8 cellular contexts compared by ENCODE assay signal in the genomic region with DNA sequence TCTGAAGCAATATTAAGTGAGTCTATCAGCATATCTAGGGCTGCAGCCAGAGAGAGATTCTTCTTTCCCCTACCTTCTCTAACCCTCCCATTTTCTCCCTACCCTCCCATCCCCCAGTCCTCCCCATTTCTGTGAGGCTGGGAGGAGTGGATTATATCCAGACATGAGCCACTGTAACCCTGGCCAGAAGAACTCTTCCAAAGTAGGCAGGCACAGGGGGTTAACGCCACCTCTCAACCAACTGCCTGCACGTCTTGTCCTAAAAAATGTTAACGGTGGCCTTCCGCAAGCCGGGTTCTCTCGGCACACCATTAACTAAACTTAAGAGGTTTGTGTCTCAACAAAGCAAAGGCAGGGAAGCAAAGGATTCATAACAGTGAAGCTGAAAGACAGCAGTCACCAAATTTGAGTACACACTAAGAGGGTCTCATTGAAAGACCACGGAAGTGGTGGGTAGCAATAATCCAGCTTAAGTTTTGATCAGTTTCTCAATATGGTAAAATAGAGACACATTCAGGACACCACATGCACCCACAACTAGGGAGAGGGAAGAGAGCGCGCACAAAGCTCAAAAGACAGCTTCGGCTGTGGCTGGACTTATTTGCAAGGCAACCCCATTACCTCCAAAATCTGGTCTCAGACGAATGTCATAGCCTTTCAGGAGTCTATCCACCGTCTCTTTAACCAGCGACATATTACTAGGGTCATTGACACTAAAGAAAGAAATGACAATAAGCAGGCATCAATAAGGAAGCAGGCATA. TPM values are rescaled to one million over a fixed set of nuclear protein-coding genes. Genes with fewer than 3 reads are reported as not detected.
DNase-seq lines count a peak whose midpoint lies in the region; ATAC-seq and TF ChIP-seq lines count a peak whose summit lies in the region.

No MANE protein-coding gene starts in this region.

- H3K27me3 Mint-ChIP-seq in CD14-positive monocyte (ENCODE audit: low read depth in 3 of 3): peaks cover 59 to 67% (median 64%) of the 10 kb centered on the region in 3 donors

- no peak overlapping the region for H4K5ac ChIP-seq in mesendoderm (ENCODE audit: low read length)

- H3K27me3 ChIP-seq in SU-DHL-6 (ENCODE audit: low read length) (no peaks in the 10 kb centered on the region), mesendoderm (ENCODE audit: insufficient read depth, low read length, poor library complexity) (no peaks in the 10 kb centered on the region)

- H3K9me3 Mint-ChIP-seq in CD14-positive monocyte: peaks cover 0 to 31% (median 15%) of the 10 kb centered on the region in 7 donors

- peak overlapping the region; percentile 97 for H2AFZ ChIP-seq in SU-DHL-6 (ENCODE audit: low read depth, low read length, severe bottlenecking)

- H3K23ac ChIP-seq in mesendoderm (ENCODE audit: low read length): no peak overlapping the region

- no peak overlapping the region for H4K8ac ChIP-seq in mesendoderm (ENCODE audit: low read depth, low read length)

- TF ChIP-seq CTCF in CD14-positive monocyte (IDR thresholded peaks at IDR 0.05) (no peak), SU-DHL-6 (IDR thresholded peaks at IDR 0.05; ENCODE audit: insufficient read depth, low read length, poor library complexity, severe bottlenecking) (no peak)

- H3K4me3 ChIP-seq in SU-DHL-6 (ENCODE audit: insufficient read depth, low read length, poor library complexity, severe bottlenecking) (peak overlapping the region; percentile 94), mesendoderm (ENCODE audit: low read length) (peak overlapping the region; percentile 62)

- no peaks in the 10 kb centered on the region for H3K9me3 ChIP-seq in SU-DHL-6 (ENCODE audit: insufficient read depth, low read length)

- no peak overlapping the region for H3K27ac Mint-ChIP-seq in CD14-positive monocyte

- H3K36me3 Mint-ChIP-seq in CD14-positive monocyte: peaks cover 0 to 2% of the 10 kb centered on the region in 2 donors

- H3K4me2 ChIP-seq in SU-DHL-6 (ENCODE audit: low read depth, low read length, poor library complexity, severe bottlenecking): peak overlapping the region; percentile 57
- H3K4me2 ChIP-seq in mesendoderm (ENCODE audit: low read length): peak overlapping the region; percentile 60

- no peaks in the 10 kb centered on the region for H3K9me2 ChIP-seq in SU-DHL-6 (replicated peaks; ENCODE audit: insufficient read depth, low read length)

- no peaks in the 10 kb centered on the region for H4K20me1 ChIP-seq in SU-DHL-6 (ENCODE audit: low read depth, low read length)

- ATAC-seq in GM19452 (IDR thresholded peaks at IDR 0.05; ENCODE audit: unreplicated experiment): peak; percentile 4

- H3K18ac ChIP-seq in mesendoderm (ENCODE audit: low read length): no peak overlapping the region

- H3K36me3 ChIP-seq in SU-DHL-6 (ENCODE audit: low read length) (no peaks in the 10 kb centered on the region), mesendoderm (ENCODE audit: control insufficient read depth, insufficient read depth, low read length) (no peaks in the 10 kb centered on the region)

- H3K79me1 ChIP-seq in mesendoderm (ENCODE audit: low read length): no peaks in the 10 kb centered on the region

- H3K27ac ChIP-seq in SU-DHL-6 (ENCODE audit: low read depth, low read length) (peak overlapping the region; percentile 52; the same call in 1 of the 2 replicates), mesendoderm (ENCODE audit: low read depth, low read length) (no peak overlapping the region)

- no peak overlapping the region for H3K4ac ChIP-seq in mesendoderm (ENCODE audit: low read depth, low read length)

- H3K79me2 ChIP-seq in SU-DHL-6 (ENCODE audit: insufficient read depth, low read length) (no peaks in the 10 kb centered on the region), mesendoderm (ENCODE audit: control insufficient read depth, insufficient read depth, low read length) (no peaks in the 10 kb centered on the region)

- no peak for DNase-seq in CD14-positive monocyte (ENCODE audit: low spot score)
- DNase-seq in mesendoderm: peak; percentile 18
- no peak for DNase-seq in effector CD4-positive, alpha-beta T cell
- DNase-seq in middle frontal gyrus (ENCODE audit: extremely low spot score, low spot score): no peak
- DNase-seq in stimulated activated CD4-positive, alpha-beta T cell treated with anti-CD3 and anti-CD28 coated beads, Interleukin-4, amount 100 ng/mL, for 1 hour: no peak
- DNase-seq in cerebellar nuclear complex (lab: John Stamatoyannopoulos, UW): no peak

- H3K4me1 ChIP-seq in mesendoderm (ENCODE audit: control insufficient read depth, low read depth, low read length): peaks cover 8% of the 10 kb centered on the region

- no peak overlapping the region for H2BK5ac ChIP-seq in mesendoderm (ENCODE audit: low read length)

- no CpG with 5 or more reads among the region's 13 CpGs for WGBS in mesendoderm (ENCODE audit: extremely low coverage, insufficient coverage, low lambda C conversion rate)

- H3F3A ChIP-seq in SU-DHL-6 (ENCODE audit: insufficient read depth): no peaks in the 10 kb centered on the region

- H2BK120ac ChIP-seq in mesendoderm (ENCODE audit: low read depth, low read length): no peak overlapping the region

- peak overlapping the region; percentile 61 for H3K56ac ChIP-seq in mesendoderm (ENCODE audit: low read length)

- H3K9ac ChIP-seq in SU-DHL-6 (ENCODE audit: low read length) (peak overlapping the region; percentile 60), mesendoderm (ENCODE audit: low read length) (peak overlapping the region; percentile 64)

- intact Hi-C loops in CD14-positive monocyte (cut with micrococcal nuclease): no loop called here

- H2AK5ac ChIP-seq in mesendoderm (ENCODE audit: low read length): no peak overlapping the region

- peak overlapping the region; percentile 74 to 97 for H3K4me3 Mint-ChIP-seq in CD14-positive monocyte

- no peak overlapping the region for H2BK15ac ChIP-seq in mesendoderm (replicated peaks; ENCODE audit: low read depth)

- H3K4me1 Mint-ChIP-seq in CD14-positive monocyte: peaks cover 21% of the 10 kb centered on the region

RNA-seq across cellular contexts. Expression of a gene that starts 0.6 kb away (rescaled TPM):
- polyA plus RNA-seq in CD14-positive monocyte: not detected
- 15.0 TPM for polyA plus RNA-seq in mesendoderm (2013, experiment 1 of 2)
- 13.0 TPM for polyA plus RNA-seq in mesendoderm (2013, experiment 2 of 2)
